In the genomic region with DNA sequence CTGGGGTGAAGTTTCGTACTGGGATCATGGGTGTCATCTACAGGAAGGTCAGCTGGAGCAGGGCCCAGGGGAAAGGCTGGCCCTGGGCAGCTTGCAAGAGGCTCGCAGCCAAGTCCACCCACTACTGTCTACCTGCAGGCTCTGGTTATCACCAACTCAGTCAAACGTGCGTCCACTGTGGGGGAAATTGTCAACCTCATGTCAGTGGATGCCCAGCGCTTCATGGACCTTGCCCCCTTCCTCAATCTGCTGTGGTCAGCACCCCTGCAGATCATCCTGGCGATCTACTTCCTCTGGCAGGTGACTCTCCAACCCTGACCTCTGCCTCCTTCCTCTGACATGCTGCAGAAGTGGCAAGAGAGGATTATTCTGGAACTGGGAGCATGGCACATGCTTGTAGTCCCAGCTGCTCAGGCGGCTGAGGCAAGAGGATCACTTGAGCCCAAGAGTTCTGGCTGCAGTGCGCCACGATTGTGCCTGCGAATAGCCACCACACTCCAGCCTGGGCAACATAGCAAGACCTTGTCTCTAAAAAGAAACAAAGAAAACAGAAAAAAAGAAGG, we compare ENCODE assay signal across 21 cellular contexts. TPM values are rescaled to one million over a fixed set of nuclear protein-coding genes. Genes with fewer than 3 reads are reported as not detected.
A peak's percentile ranks its signal among the peaks of the same experiment; 100 is the strongest.
DNase-seq lines count a peak whose midpoint lies in the region; ATAC-seq and TF ChIP-seq lines count a peak whose summit lies in the region.
"Had no signal": no experiment of that assay in that cellular context is flagged by ENCODE, and none has a peak within 500 bp of the region (broad histone marks: within the 10 kb centered on the region; RNA-seq: fewer than 3 reads in every experiment).

No MANE protein-coding gene starts in this region.

- H3K9ac ChIP-seq in Loucy (ENCODE audit: low read depth, low read length, poor library complexity, severe bottlenecking) (peak overlapping the region; percentile 2), parathyroid adenoma (no peak overlapping the region)
- H3K9ac ChIP-seq: KMS-11 had no signal

- H2AFZ ChIP-seq in Loucy (ENCODE audit: low read length): no peak overlapping the region
- peak overlapping the region; percentile 33 for H2AFZ ChIP-seq in parathyroid adenoma
- H2AFZ ChIP-seq: GM23338 had no signal

- no peaks in the 10 kb centered on the region for H3K79me2 ChIP-seq in Loucy (ENCODE audit: insufficient read depth, low read length)
- H3K79me2 ChIP-seq in parathyroid adenoma: no peaks in the 10 kb centered on the region

- H3K27ac ChIP-seq in RWPE1: peak overlapping the region; percentile 21
- peak overlapping the region; percentile 54 for H3K27ac ChIP-seq in parathyroid adenoma
- H3K27ac ChIP-seq: KMS-11, SK-N-MC had no signal

- peaks cover 27% of the 10 kb centered on the region for H3K4me1 Mint-ChIP-seq in activated T-helper 1 cell treated with anti-CD3 and anti-CD28 coated beads, Interleukin-12 subunit alpha, Interleukin-12 subunit beta, Interleukin-2, Interleukin-4 antibody, amounts not matched to agents 30 ng/mL and 10 ng/mL and 1 ng/mL, durations not matched to agents 14 hours and 24 hours and 36 hours (ENCODE audit: low read depth)

- POLR2A ChIA-PET in RWPE1 (lab: Yijun Ruan, JAX; ENCODE audit: low non-redundant PET): interaction anchor here (0.6 kb wide), 1 partner anchor 155 kb away, joined by 6 read pairs; no protein-coding TSS in a partner anchor

- H3K9me2 ChIP-seq in Loucy (replicated peaks; ENCODE audit: low read depth, low read length): no peaks in the 10 kb centered on the region

- H3K4me1 ChIP-seq in Loucy (ENCODE audit: insufficient read depth, low read length, poor library complexity, severe bottlenecking) (peaks cover 36% of the 10 kb centered on the region), parathyroid adenoma (peaks cover 54% of the 10 kb centered on the region)

- H3F3A ChIP-seq in Loucy (ENCODE audit: low read depth): no peaks in the 10 kb centered on the region

- no peaks in the 10 kb centered on the region for H3K36me3 Mint-ChIP-seq in activated T-helper 1 cell treated with anti-CD3 and anti-CD28 coated beads, Interleukin-12 subunit alpha, Interleukin-12 subunit beta, Interleukin-2, Interleukin-4 antibody, amounts not matched to agents 30 ng/mL and 10 ng/mL and 1 ng/mL, durations not matched to agents 14 hours and 24 hours and 36 hours (ENCODE audit: low read depth)
- H3K36me3 Mint-ChIP-seq: CD4-positive, CD25-positive, alpha-beta regulatory T cell had no signal

- DNase-seq in RWPE1 (ENCODE audit: low spot score): no peak
- DNase-seq in left lobe of liver (ENCODE audit: low spot score): peak; percentile 98
- DNase-seq in activated T-helper 1 cell treated with anti-CD3 and anti-CD28 coated beads, Interleukin-12 subunit alpha, Interleukin-12 subunit beta, Interleukin-2, Interleukin-4 antibody, amounts not matched to agents 30 ng/mL and 10 ng/mL and 1 ng/mL, durations not matched to agents 14 hours and 24 hours and 36 hours (ENCODE audit: low spot score): no peak
- DNase-seq: CD4-positive, CD25-positive, alpha-beta regulatory T cell; EL; GF-D8; NCI-H1105 treated with DMSO at 0.1 percent for 48 hours; NCI-H2029 treated with DMSO at 0.1 percent for 48 hours; NCI-H345; NCI-H524; NCI-H774; NK-92 treated with Interleukin-12 subunit alpha and Interleukin-12 subunit beta, amount 100 ng/mL, for 24 hours; SHP77 had no signal

- intact Hi-C loops in activated T-helper 1 cell treated with anti-CD3 and anti-CD28 coated beads, Interleukin-12 subunit alpha, Interleukin-12 subunit beta, Interleukin-2, Interleukin-4 antibody, amounts not matched to agents 30 ng/mL and 10 ng/mL and 1 ng/mL, durations not matched to agents 14 hours and 24 hours and 36 hours (cut with micrococcal nuclease): no loop called here

- peak; percentile 72 for ATAC-seq in left lobe of liver
- ATAC-seq in GM19351 (IDR thresholded peaks at IDR 0.05; ENCODE audit: unreplicated experiment): no peak
- no peak for ATAC-seq in GM18909 (IDR thresholded peaks at IDR 0.05; ENCODE audit: poor library complexity, unreplicated experiment)
- ATAC-seq: GM23338 had no signal

- H3K9me3 Mint-ChIP-seq in activated T-helper 1 cell treated with anti-CD3 and anti-CD28 coated beads, Interleukin-12 subunit alpha, Interleukin-12 subunit beta, Interleukin-2, Interleukin-4 antibody, amounts not matched to agents 30 ng/mL and 10 ng/mL and 1 ng/mL, durations not matched to agents 14 hours and 24 hours and 36 hours: no peaks in the 10 kb centered on the region
- H3K9me3 Mint-ChIP-seq: GM23338 had no signal

- peaks cover 2% of the 10 kb centered on the region for H3K27me3 Mint-ChIP-seq in activated T-helper 1 cell treated with anti-CD3 and anti-CD28 coated beads, Interleukin-12 subunit alpha, Interleukin-12 subunit beta, Interleukin-2, Interleukin-4 antibody, amounts not matched to agents 30 ng/mL and 10 ng/mL and 1 ng/mL, durations not matched to agents 14 hours and 24 hours and 36 hours (ENCODE audit: insufficient read depth)
- H3K27me3 Mint-ChIP-seq: CD4-positive, CD25-positive, alpha-beta regulatory T cell had no signal

- no peaks in the 10 kb centered on the region for H3K9me3 ChIP-seq in Loucy (ENCODE audit: insufficient read depth, low read depth, low read length)
- no peaks in the 10 kb centered on the region for H3K9me3 ChIP-seq in parathyroid adenoma (ENCODE audit: control insufficient read depth, low read length)
- H3K9me3 ChIP-seq: HAP-1 had no signal

- no peak for TF ChIP-seq CTCF in Loucy (conservative IDR thresholded peaks at IDR 0.05; ENCODE audit: low read length)
- TF ChIP-seq CTCF in RWPE1 (conservative IDR thresholded peaks at IDR 0.05; ENCODE audit: low read depth): no peak
- no peak for TF ChIP-seq CTCF in parathyroid adenoma (IDR thresholded peaks at IDR 0.05)

- H4K20me1 ChIP-seq in Loucy (ENCODE audit: insufficient read depth, low read length, poor library complexity, severe bottlenecking): no peaks in the 10 kb centered on the region

- no peak overlapping the region for H3K4me3 Mint-ChIP-seq in activated T-helper 1 cell treated with anti-CD3 and anti-CD28 coated beads, Interleukin-12 subunit alpha, Interleukin-12 subunit beta, Interleukin-2, Interleukin-4 antibody, amounts not matched to agents 30 ng/mL and 10 ng/mL and 1 ng/mL, durations not matched to agents 14 hours and 24 hours and 36 hours
- H3K4me3 Mint-ChIP-seq: CD4-positive, CD25-positive, alpha-beta regulatory T cell; GM23338 had no signal

- H3K4me3 ChIP-seq in Loucy (ENCODE audit: low read length, poor library complexity, severe bottlenecking) (no peak overlapping the region), parathyroid adenoma (ENCODE audit: low read depth, low read length) (no peak overlapping the region)
- H3K4me3 ChIP-seq: GM23338, HAP-1, SK-N-MC had no signal

- H3K4me2 ChIP-seq in Loucy (ENCODE audit: low read depth, low read length, poor library complexity, severe bottlenecking) (no peak overlapping the region), parathyroid adenoma (ENCODE audit: low read length) (no peak overlapping the region)
- H3K4me2 ChIP-seq: GM23338, KMS-11 had no signal

- no peak overlapping the region for H3K27ac Mint-ChIP-seq in activated T-helper 1 cell treated with anti-CD3 and anti-CD28 coated beads, Interleukin-12 subunit alpha, Interleukin-12 subunit beta, Interleukin-2, Interleukin-4 antibody, amounts not matched to agents 30 ng/mL and 10 ng/mL and 1 ng/mL, durations not matched to agents 14 hours and 24 hours and 36 hours

- CTCF ChIA-PET in RWPE1 (lab: Yijun Ruan, JAX): interaction anchor here (1.2 kb wide), 1 partner anchor 33 kb away, joined by 8 read pairs; no protein-coding TSS in a partner anchor

- H3K27me3 ChIP-seq in Loucy (ENCODE audit: insufficient read depth, low read length, poor library complexity, severe bottlenecking) (no peaks in the 10 kb centered on the region), parathyroid adenoma (ENCODE audit: control insufficient read depth, insufficient read depth, low read length) (no peaks in the 10 kb centered on the region)

- H3K36me3 ChIP-seq in Loucy (ENCODE audit: insufficient read depth, low read length) (no peaks in the 10 kb centered on the region), parathyroid adenoma (ENCODE audit: control insufficient read depth, insufficient read depth, low read length) (no peaks in the 10 kb centered on the region)
- H3K36me3 ChIP-seq: HAP-1 had no signal

RNA-seq across cellular contexts. Expression of gene ABCC3, which starts 29.2 kb away (rescaled TPM):
- 326 TPM for total RNA-seq in left lobe of liver
- not detected in 2 replicates for total RNA-seq in activated T-helper 1 cell treated with anti-CD3 and anti-CD28 coated beads, Interleukin-12 subunit alpha, Interleukin-12 subunit beta, Interleukin-2, Interleukin-4 antibody, amounts not matched to agents 30 ng/mL and 10 ng/mL and 1 ng/mL, durations not matched to agents 14 hours and 24 hours and 36 hours
- total RNA-seq: GM23338 had no signal

RNA-seq across cellular contexts. Expression of gene ANKRD40, which starts 43.8 kb away (rescaled TPM):
- total RNA-seq in left lobe of liver: 15.6 TPM
- 47.0 and 50.3 TPM in 2 replicates for total RNA-seq in activated T-helper 1 cell treated with anti-CD3 and anti-CD28 coated beads, Interleukin-12 subunit alpha, Interleukin-12 subunit beta, Interleukin-2, Interleukin-4 antibody, amounts not matched to agents 30 ng/mL and 10 ng/mL and 1 ng/mL, durations not matched to agents 14 hours and 24 hours and 36 hours

RNA-seq across cellular contexts. Expression of gene LUC7L3, which starts 55.5 kb away (rescaled TPM):
- 43.6 TPM for total RNA-seq in left lobe of liver
- total RNA-seq in activated T-helper 1 cell treated with anti-CD3 and anti-CD28 coated beads, Interleukin-12 subunit alpha, Interleukin-12 subunit beta, Interleukin-2, Interleukin-4 antibody, amounts not matched to agents 30 ng/mL and 10 ng/mL and 1 ng/mL, durations not matched to agents 14 hours and 24 hours and 36 hours: 118 and 123 TPM in 2 replicates

Comparison
In these comparisons a context has a peak if more than half of its experiments do, and no peak if none do; other contexts are left out.
1. RNA of gene ABCC3, which starts 29.2 kb away (total RNA-seq): 326 TPM in left lobe of liver (single experiment); not detected in activated T-helper 1 cell treated with anti-CD3 and anti-CD28 coated beads, Interleukin-12 subunit alpha, Interleukin-12 subunit beta, Interleukin-2, Interleukin-4 antibody, amounts not matched to agents 30 ng/mL and 10 ng/mL and 1 ng/mL, durations not matched to agents 14 hours and 24 hours and 36 hours; every median in the first group is over 100 times any median in the second.